ENCODE assay signal across 2 cellular contexts in the genomic region with DNA sequence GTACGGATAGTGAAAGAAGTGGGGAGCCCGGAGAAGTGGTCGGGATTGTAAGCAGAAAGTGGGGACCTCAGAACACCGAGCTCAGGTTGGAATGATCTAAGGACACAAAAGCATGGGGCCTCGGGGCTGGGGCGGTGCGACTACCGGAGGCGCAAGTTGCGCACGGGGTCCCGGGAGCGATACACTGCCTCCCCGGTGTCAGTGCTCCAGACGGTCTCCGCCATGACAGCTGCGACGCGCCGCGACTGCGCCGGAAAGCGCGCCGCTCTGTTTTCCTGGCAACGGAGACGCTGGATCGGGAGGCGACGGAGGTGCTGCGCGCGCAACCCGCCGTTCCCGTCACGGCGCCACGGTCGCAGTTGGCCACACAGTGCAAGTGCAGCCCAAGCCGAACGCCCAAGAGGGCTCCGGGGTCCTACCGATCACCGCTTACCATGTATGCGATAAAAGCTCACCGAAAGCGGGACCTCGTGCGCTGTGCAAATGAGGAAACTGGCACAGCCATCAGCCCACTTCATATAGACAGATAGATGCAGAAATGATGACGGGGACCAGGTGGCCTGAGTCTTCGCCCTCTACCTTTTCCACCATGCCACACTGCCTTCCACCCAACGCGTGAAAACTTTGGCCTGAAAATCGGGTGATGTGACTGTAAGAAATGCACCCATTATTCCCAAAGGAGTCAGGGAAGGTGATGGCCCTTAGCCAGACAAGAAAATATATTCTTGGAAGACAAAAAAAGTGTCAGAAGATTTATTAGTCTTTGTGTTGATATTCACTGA.
TF ChIP-seq lines count a peak whose summit lies in the region.

A gene (minus strand): TSS at position 249 of the 782 bp plus-strand sequence. CDS start 25 bp downstream, at position 224.

TF ChIP-seq in A549, 52 proteins besides CTCF, POLR2A, EP300 and RAD21 (continued from another document):
- TF ChIP-seq, protein P1, sequence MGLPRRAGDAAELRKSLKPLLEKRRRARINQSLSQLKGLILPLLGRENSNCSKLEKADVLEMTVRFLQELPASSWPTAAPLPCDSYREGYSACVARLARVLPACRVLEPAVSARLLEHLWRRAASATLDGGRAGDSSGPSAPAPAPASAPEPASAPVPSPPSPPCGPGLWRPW (IDR thresholded peaks at IDR 0.05): no peak
- TF ChIP-seq NR3C1 (IDR thresholded peaks at IDR 0.05): no peak
- TF ChIP-seq FOXS1 (CRISPR knock-in tag; IDR thresholded peaks at IDR 0.05): peak; percentile 21; the same call in 1 of the 2 replicates
- TF ChIP-seq TP53 (CRISPR knock-in tag; IDR thresholded peaks at IDR 0.05): peak; percentile 71; the same call in 1 of the 2 replicates
- TF ChIP-seq MAZ (IDR thresholded peaks at IDR 0.05; ENCODE audit: borderline replicate concordance, low read depth, low read length): no peak
- peak; percentile 22 to 85; a peak in 2 of 5 replicates for TF ChIP-seq JUN (IDR thresholded peaks at IDR 0.05)
- no peak for TF ChIP-seq CEBPB (IDR thresholded peaks at IDR 0.05)
- TF ChIP-seq HEYL (CRISPR knock-in tag; IDR thresholded peaks at IDR 0.05): no peak
- TF ChIP-seq MAFK (IDR thresholded peaks at IDR 0.05; ENCODE audit: partially characterized antibody): peak; percentile 1
- no peak for TF ChIP-seq JUNB (IDR thresholded peaks at IDR 0.05)
- 0 out of 2 replicates have a peak, but pooled peaks have one; percentile 26 for TF ChIP-seq TFCP2L1 (CRISPR knock-in tag; IDR thresholded peaks at IDR 0.05)
- no peak for TF ChIP-seq FOSL2 (IDR thresholded peaks at IDR 0.05)
- no peak for TF ChIP-seq FOSL2 (CRISPR knock-in tag; IDR thresholded peaks at IDR 0.05)
- TF ChIP-seq, protein P2, sequence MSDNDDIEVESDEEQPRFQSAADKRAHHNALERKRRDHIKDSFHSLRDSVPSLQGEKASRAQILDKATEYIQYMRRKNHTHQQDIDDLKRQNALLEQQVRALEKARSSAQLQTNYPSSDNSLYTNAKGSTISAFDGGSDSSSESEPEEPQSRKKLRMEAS (IDR thresholded peaks at IDR 0.05): peak; percentile 76
- no peak for TF ChIP-seq ZSCAN20 (CRISPR knock-in tag; IDR thresholded peaks at IDR 0.05)
- TF ChIP-seq KDM1A (IDR thresholded peaks at IDR 0.05; ENCODE audit: low read depth): no peak
- TF ChIP-seq, protein P3, sequence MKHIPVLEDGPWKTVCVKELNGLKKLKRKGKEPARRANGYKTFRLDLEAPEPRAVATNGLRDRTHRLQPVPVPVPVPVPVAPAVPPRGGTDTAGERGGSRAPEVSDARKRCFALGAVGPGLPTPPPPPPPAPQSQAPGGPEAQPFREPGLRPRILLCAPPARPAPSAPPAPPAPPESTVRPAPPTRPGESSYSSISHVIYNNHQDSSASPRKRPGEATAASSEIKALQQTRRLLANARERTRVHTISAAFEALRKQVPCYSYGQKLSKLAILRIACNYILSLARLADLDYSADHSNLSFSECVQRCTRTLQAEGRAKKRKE (CRISPR knock-in tag; IDR thresholded peaks at IDR 0.05; ENCODE audit: low read depth): peak; percentile 68; the same call in 1 of the 2 replicates
- TF ChIP-seq SREBF2 (IDR thresholded peaks at IDR 0.05): no peak
- peak; percentile 18; the same call in 1 of the 2 replicates for TF ChIP-seq FOSB (CRISPR knock-in tag; IDR thresholded peaks at IDR 0.05)
- peak; percentile 43 for TF ChIP-seq GATA3 (IDR thresholded peaks at IDR 0.05; ENCODE audit: borderline replicate concordance)
- no peak for TF ChIP-seq RARB (CRISPR knock-in tag; IDR thresholded peaks at IDR 0.05)
- peak; percentile 49; the same call in 1 of the 2 replicates for TF ChIP-seq MYC (IDR thresholded peaks at IDR 0.05; ENCODE audit: borderline replicate concordance, low read length)
- TF ChIP-seq RCOR1 (IDR thresholded peaks at IDR 0.05; ENCODE audit: low read depth, low read length): no peak
- TF ChIP-seq HOXB13 (CRISPR knock-in tag; IDR thresholded peaks at IDR 0.05; ENCODE audit: low read depth): no peak
- no peak for TF ChIP-seq HOXA7 (CRISPR knock-in tag; IDR thresholded peaks at IDR 0.05)
- TF ChIP-seq HOXB5 (CRISPR knock-in tag; IDR thresholded peaks at IDR 0.05): peak; percentile 61
- TF ChIP-seq NFE2L2 (conservative IDR thresholded peaks at IDR 0.05; ENCODE audit: low read length): no peak
- peak; percentile 88 for TF ChIP-seq KDM5A (IDR thresholded peaks at IDR 0.05)
- TF ChIP-seq CBX8 (IDR thresholded peaks at IDR 0.05): no peak
- TF ChIP-seq, protein P4, sequence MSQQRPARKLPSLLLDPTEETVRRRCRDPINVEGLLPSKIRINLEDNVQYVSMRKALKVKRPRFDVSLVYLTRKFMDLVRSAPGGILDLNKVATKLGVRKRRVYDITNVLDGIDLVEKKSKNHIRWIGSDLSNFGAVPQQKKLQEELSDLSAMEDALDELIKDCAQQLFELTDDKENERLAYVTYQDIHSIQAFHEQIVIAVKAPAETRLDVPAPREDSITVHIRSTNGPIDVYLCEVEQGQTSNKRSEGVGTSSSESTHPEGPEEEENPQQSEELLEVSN (IDR thresholded peaks at IDR 0.05; ENCODE audit: borderline replicate concordance, low read depth): peak; percentile 74
- TF ChIP-seq EHF (CRISPR knock-in tag; IDR thresholded peaks at IDR 0.05): no peak
- TF ChIP-seq ZC3H11A (IDR thresholded peaks at IDR 0.05): no peak
- no peak for TF ChIP-seq POLR2AphosphoS2 (conservative IDR thresholded peaks at IDR 0.05; ENCODE audit: low read length)
- TF ChIP-seq ZNF302 (CRISPR knock-in tag; IDR thresholded peaks at IDR 0.05): 0 out of 2 replicates have a peak, but pooled peaks have one; percentile 16
- no peak; the same call in 1 of the 2 replicates for TF ChIP-seq RFX5 (IDR thresholded peaks at IDR 0.05)
- no peak for TF ChIP-seq BHLHE40 (IDR thresholded peaks at IDR 0.05; ENCODE audit: low read depth, low read length)

TF ChIP-seq in K562, 482 proteins besides CTCF, POLR2A, EP300 and RAD21 (continued from another document and continues in another):
- TF ChIP-seq, protein P5, sequence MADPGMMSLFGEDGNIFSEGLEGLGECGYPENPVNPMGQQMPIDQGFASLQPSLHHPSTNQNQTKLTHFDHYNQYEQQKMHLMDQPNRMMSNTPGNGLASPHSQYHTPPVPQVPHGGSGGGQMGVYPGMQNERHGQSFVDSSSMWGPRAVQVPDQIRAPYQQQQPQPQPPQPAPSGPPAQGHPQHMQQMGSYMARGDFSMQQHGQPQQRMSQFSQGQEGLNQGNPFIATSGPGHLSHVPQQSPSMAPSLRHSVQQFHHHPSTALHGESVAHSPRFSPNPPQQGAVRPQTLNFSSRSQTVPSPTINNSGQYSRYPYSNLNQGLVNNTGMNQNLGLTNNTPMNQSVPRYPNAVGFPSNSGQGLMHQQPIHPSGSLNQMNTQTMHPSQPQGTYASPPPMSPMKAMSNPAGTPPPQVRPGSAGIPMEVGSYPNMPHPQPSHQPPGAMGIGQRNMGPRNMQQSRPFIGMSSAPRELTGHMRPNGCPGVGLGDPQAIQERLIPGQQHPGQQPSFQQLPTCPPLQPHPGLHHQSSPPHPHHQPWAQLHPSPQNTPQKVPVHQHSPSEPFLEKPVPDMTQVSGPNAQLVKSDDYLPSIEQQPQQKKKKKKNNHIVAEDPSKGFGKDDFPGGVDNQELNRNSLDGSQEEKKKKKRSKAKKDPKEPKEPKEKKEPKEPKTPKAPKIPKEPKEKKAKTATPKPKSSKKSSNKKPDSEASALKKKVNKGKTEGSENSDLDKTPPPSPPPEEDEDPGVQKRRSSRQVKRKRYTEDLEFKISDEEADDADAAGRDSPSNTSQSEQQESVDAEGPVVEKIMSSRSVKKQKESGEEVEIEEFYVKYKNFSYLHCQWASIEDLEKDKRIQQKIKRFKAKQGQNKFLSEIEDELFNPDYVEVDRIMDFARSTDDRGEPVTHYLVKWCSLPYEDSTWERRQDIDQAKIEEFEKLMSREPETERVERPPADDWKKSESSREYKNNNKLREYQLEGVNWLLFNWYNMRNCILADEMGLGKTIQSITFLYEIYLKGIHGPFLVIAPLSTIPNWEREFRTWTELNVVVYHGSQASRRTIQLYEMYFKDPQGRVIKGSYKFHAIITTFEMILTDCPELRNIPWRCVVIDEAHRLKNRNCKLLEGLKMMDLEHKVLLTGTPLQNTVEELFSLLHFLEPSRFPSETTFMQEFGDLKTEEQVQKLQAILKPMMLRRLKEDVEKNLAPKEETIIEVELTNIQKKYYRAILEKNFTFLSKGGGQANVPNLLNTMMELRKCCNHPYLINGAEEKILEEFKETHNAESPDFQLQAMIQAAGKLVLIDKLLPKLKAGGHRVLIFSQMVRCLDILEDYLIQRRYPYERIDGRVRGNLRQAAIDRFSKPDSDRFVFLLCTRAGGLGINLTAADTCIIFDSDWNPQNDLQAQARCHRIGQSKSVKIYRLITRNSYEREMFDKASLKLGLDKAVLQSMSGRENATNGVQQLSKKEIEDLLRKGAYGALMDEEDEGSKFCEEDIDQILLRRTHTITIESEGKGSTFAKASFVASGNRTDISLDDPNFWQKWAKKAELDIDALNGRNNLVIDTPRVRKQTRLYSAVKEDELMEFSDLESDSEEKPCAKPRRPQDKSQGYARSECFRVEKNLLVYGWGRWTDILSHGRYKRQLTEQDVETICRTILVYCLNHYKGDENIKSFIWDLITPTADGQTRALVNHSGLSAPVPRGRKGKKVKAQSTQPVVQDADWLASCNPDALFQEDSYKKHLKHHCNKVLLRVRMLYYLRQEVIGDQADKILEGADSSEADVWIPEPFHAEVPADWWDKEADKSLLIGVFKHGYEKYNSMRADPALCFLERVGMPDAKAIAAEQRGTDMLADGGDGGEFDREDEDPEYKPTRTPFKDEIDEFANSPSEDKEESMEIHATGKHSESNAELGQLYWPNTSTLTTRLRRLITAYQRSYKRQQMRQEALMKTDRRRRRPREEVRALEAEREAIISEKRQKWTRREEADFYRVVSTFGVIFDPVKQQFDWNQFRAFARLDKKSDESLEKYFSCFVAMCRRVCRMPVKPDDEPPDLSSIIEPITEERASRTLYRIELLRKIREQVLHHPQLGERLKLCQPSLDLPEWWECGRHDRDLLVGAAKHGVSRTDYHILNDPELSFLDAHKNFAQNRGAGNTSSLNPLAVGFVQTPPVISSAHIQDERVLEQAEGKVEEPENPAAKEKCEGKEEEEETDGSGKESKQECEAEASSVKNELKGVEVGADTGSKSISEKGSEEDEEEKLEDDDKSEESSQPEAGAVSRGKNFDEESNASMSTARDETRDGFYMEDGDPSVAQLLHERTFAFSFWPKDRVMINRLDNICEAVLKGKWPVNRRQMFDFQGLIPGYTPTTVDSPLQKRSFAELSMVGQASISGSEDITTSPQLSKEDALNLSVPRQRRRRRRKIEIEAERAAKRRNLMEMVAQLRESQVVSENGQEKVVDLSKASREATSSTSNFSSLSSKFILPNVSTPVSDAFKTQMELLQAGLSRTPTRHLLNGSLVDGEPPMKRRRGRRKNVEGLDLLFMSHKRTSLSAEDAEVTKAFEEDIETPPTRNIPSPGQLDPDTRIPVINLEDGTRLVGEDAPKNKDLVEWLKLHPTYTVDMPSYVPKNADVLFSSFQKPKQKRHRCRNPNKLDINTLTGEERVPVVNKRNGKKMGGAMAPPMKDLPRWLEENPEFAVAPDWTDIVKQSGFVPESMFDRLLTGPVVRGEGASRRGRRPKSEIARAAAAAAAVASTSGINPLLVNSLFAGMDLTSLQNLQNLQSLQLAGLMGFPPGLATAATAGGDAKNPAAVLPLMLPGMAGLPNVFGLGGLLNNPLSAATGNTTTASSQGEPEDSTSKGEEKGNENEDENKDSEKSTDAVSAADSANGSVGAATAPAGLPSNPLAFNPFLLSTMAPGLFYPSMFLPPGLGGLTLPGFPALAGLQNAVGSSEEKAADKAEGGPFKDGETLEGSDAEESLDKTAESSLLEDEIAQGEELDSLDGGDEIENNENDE (IDR thresholded peaks at IDR 0.05; ENCODE audit: low read depth, low read length): no peak
- TF ChIP-seq SETDB1 (IDR thresholded peaks at IDR 0.05; ENCODE audit: low read length) (peak; percentile 47), ARHGAP35 (IDR thresholded peaks at IDR 0.05; ENCODE audit: partially characterized antibody) (no peak), ETV6 (IDR thresholded peaks at IDR 0.05; ENCODE audit: borderline replicate concordance in 1 of 2, low read depth in 2 of 2, low read length in 1 of 2) (no peak), ETV6 (CRISPR knock-in tag; IDR thresholded peaks at IDR 0.05; ENCODE audit: borderline replicate concordance) (no peak), EHMT2 (IDR thresholded peaks at IDR 0.05) (peak; percentile 60; the same call in 1 of the 2 replicates), ZNF431 (CRISPR knock-in tag; IDR thresholded peaks at IDR 0.05) (no peak), ZZZ3 (IDR thresholded peaks at IDR 0.05) (no peak), OTX1 (CRISPR knock-in tag; IDR thresholded peaks at IDR 0.05) (no peak; the same call in none of the 2 replicates), SPI1 (IDR thresholded peaks at IDR 0.05; ENCODE audit: borderline replicate concordance, low read depth, low read length) (no peak), SMAD1 (IDR thresholded peaks at IDR 0.05; ENCODE audit: low read depth, low read length, partially characterized antibody) (peak; percentile 71), ESRRA (IDR thresholded peaks at IDR 0.05; ENCODE audit: borderline replicate concordance, low read depth) (no peak), CBX5 (IDR thresholded peaks at IDR 0.05; ENCODE audit: borderline replicate concordance, low read depth) (no peak), ZNF121 (CRISPR knock-in tag; conservative IDR thresholded peaks at IDR 0.05) (no peak), CREM (IDR thresholded peaks at IDR 0.05; ENCODE audit: low read depth) (peak; percentile 98), RBFOX2 (IDR thresholded peaks at IDR 0.05; ENCODE audit: low read depth, low read length) (peak; percentile 94), ATF7 (IDR thresholded peaks at IDR 0.05) (peak; percentile 77), RBM15 (IDR thresholded peaks at IDR 0.05; ENCODE audit: insufficient read depth, low read length) (no peak), ZBTB7A (IDR thresholded peaks at IDR 0.05; ENCODE audit: borderline replicate concordance, control insufficient read depth, low read depth, low read length) (peak; percentile 65; the same call in 1 of the 2 replicates), MTF1 (CRISPR knock-in tag; IDR thresholded peaks at IDR 0.05; ENCODE audit: borderline replicate concordance) (no peak)
- TF ChIP-seq, protein P6, sequence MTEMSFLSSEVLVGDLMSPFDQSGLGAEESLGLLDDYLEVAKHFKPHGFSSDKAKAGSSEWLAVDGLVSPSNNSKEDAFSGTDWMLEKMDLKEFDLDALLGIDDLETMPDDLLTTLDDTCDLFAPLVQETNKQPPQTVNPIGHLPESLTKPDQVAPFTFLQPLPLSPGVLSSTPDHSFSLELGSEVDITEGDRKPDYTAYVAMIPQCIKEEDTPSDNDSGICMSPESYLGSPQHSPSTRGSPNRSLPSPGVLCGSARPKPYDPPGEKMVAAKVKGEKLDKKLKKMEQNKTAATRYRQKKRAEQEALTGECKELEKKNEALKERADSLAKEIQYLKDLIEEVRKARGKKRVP (CRISPR knock-in tag; IDR thresholded peaks at IDR 0.05): no peak
- TF ChIP-seq, protein P7, sequence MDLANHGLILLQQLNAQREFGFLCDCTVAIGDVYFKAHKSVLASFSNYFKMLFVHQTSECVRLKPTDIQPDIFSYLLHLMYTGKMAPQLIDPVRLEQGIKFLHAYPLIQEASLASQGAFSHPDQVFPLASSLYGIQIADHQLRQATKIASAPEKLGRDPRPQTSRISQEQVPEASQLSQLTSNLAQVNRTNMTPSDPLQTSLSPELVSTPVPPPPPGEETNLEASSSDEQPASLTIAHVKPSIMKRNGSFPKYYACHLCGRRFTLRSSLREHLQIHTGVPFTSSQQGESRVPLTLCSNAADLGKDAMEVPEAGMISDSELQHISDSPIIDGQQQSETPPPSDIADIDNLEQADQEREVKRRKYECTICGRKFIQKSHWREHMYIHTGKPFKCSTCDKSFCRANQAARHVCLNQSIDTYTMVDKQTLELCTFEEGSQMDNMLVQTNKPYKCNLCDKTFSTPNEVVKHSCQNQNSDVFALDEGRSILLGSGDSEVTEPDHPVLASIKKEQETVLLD (IDR thresholded peaks at IDR 0.05): peak; percentile 74; the same call in 1 of the 2 replicates
- TF ChIP-seq, protein P8, sequence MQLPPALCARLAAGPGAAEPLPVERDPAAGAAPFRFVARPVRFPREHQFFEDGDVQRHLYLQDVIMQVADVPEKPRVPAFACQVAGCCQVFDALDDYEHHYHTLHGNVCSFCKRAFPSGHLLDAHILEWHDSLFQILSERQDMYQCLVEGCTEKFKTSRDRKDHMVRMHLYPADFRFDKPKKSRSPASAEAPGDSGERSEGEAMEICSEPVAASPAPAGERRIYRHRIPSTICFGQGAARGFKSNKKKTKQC (CRISPR knock-in tag; IDR thresholded peaks at IDR 0.05): no peak; the same call in none of the 2 replicates
